Comparison of ENCODE assay signal across 21 cellular contexts in genomic region chr9:118871531-118871930, GRCh38.
"Had no signal": no experiment of that assay in that cellular context is flagged by ENCODE, and none has a peak within 500 bp of the region (broad histone marks: within the 10 kb centered on the region; RNA-seq: fewer than 3 reads in every experiment).

No MANE protein-coding gene starts in this region.

- DNase-seq: IMR-90, Karpas-422, KG1, MM.1S, NCI-H1092 treated with DMSO at 0.1 percent for 48 hours, NCI-H1436 treated with DMSO at 0.1 percent for 48 hours, NCI-H1694, NCI-H187 treated with DMSO at 0.1 percent for 48 hours, NCI-H2029 treated with DMSO at 0.1 percent for 48 hours, NCI-H2227 treated with DMSO at 0.1 percent for 48 hours, NCI-H524, NCI-H526 treated with DMSO at 0.1 percent for 48 hours, NCI-H748 treated with DMSO at 0.1 percent for 48 hours, Right ventricle myocardium superior, RPMI8226, SIG-M5, SK-N-SH, SW 1271, T-cell had no signal

- H3K9me3 ChIP-seq: SK-N-SH had no signal

- FAIRE-seq: HepG2, RCC 7860 had no signal

- H3K9ac ChIP-seq: SK-N-SH had no signal

- H3K4me2 ChIP-seq: SK-N-SH had no signal
